Comparison of ENCODE assay signal across 26 cellular contexts in genomic region chr13:62321895-62322294, GRCh38.
"Had no signal": no experiment of that assay in that cellular context is flagged by ENCODE, and none has a peak within 500 bp of the region (broad histone marks: within the 10 kb centered on the region; RNA-seq: fewer than 3 reads in every experiment).

No MANE protein-coding gene starts in this region.

- H3K4me1 Mint-ChIP-seq: nephron progenitor cell; stimulated activated effector memory CD8-positive, alpha-beta T cell treated with anti-CD3 and anti-CD28 coated beads, Interleukin-12 subunit alpha, Interleukin-12 subunit beta, amount 100 ng/mL, for 72 hours; stimulated activated naive B cell treated with anti-CD40 and anti-IgM and Interleukin-4, amounts not matched to agents 10 μg/mL and 1 μg/mL and 100 μg/mL, for 72 hours had no signal

- H3K36me3 Mint-ChIP-seq: natural killer cell treated with Interleukin-12 subunit alpha and Interleukin-12 subunit beta and Interleukin-15 and Interleukin-18, amount 100 ng/mL, for 72 hours; stimulated activated effector memory CD8-positive, alpha-beta T cell treated with anti-CD3 and anti-CD28 coated beads, Interleukin-12 subunit alpha, Interleukin-12 subunit beta, amount 100 ng/mL, for 72 hours; stimulated activated naive B cell treated with anti-CD40 and anti-IgM and Interleukin-4, amounts not matched to agents 10 μg/mL and 1 μg/mL and 100 μg/mL, for 72 hours had no signal

- H3K36me3 ChIP-seq: neutrophil, pancreas, right lobe of liver, sigmoid colon, stomach, thoracic aorta, thyroid gland, tibial nerve, upper lobe of left lung, vagina had no signal

- H3K27me3 ChIP-seq: neutrophil, pancreas, right lobe of liver, sigmoid colon, stomach, thyroid gland, tibial nerve, upper lobe of left lung, vagina had no signal

- ATAC-seq: natural killer cell treated with Interleukin-12 subunit alpha and Interleukin-12 subunit beta and Interleukin-15 and Interleukin-18, amount 100 ng/mL, for 72 hours; psoas muscle; right cardiac atrium; right lobe of liver; stimulated activated effector memory CD8-positive, alpha-beta T cell treated with anti-CD3 and anti-CD28 coated beads, Interleukin-12 subunit alpha, Interleukin-12 subunit beta, amount 100 ng/mL, for 72 hours; stimulated activated naive B cell treated with anti-CD40 and anti-IgM and Interleukin-4, amounts not matched to agents 10 μg/mL and 1 μg/mL and 100 μg/mL, for 72 hours had no signal

- H3K27ac ChIP-seq: neutrophil, pancreas, psoas muscle, right lobe of liver, sigmoid colon, stomach, thoracic aorta, thyroid gland, tibial nerve, upper lobe of left lung, vagina had no signal

- H3K27me3 Mint-ChIP-seq: natural killer cell treated with Interleukin-12 subunit alpha and Interleukin-12 subunit beta and Interleukin-15 and Interleukin-18, amount 100 ng/mL, for 72 hours; stimulated activated naive B cell treated with anti-CD40 and anti-IgM and Interleukin-4, amounts not matched to agents 10 μg/mL and 1 μg/mL and 100 μg/mL, for 72 hours; stimulated activated naive CD8-positive, alpha-beta T cell treated with anti-CD3 and anti-CD28 coated beads, Interleukin-15, Interleukin-2, amounts not matched to agents 100 ng/mL and 50 ng/mL, for 24 hours had no signal

- H3K4me3 Mint-ChIP-seq: natural killer cell treated with Interleukin-12 subunit alpha and Interleukin-12 subunit beta and Interleukin-15 and Interleukin-18, amount 100 ng/mL, for 72 hours; nephron progenitor cell; neural crest cell; stimulated activated effector memory CD8-positive, alpha-beta T cell treated with anti-CD3 and anti-CD28 coated beads, Interleukin-12 subunit alpha, Interleukin-12 subunit beta, amount 100 ng/mL, for 72 hours; stimulated activated naive B cell treated with anti-CD40 and anti-IgM and Interleukin-4, amounts not matched to agents 10 μg/mL and 1 μg/mL and 100 μg/mL, for 72 hours; stimulated activated naive CD8-positive, alpha-beta T cell treated with anti-CD3 and anti-CD28 coated beads, Interleukin-15, Interleukin-2, amounts not matched to agents 100 ng/mL and 50 ng/mL, for 24 hours had no signal

- H3K4me3 ChIP-seq: pancreas, psoas muscle, right lobe of liver, sigmoid colon, stomach, thoracic aorta, thyroid gland, tibial nerve, upper lobe of left lung, vagina had no signal

- H3K9me3 Mint-ChIP-seq: natural killer cell treated with Interleukin-12 subunit alpha and Interleukin-12 subunit beta and Interleukin-15 and Interleukin-18, amount 100 ng/mL, for 72 hours; nephron progenitor cell; stimulated activated naive B cell treated with anti-CD40 and anti-IgM and Interleukin-4, amounts not matched to agents 10 μg/mL and 1 μg/mL and 100 μg/mL, for 72 hours; stimulated activated naive CD8-positive, alpha-beta T cell treated with anti-CD3 and anti-CD28 coated beads, Interleukin-15, Interleukin-2, amounts not matched to agents 100 ng/mL and 50 ng/mL, for 24 hours had no signal

- DNase-seq: nephron progenitor cell; nucleus accumbens; pancreas; psoas muscle; right cardiac atrium; right lobe of liver; sigmoid colon; small intestine; stimulated activated CD4-positive, alpha-beta T cell treated with anti-CD3 and anti-CD28 coated beads, Interleukin-15, amount 100 ng/mL, for 24 hours; stimulated activated CD4-positive, alpha-beta T cell treated with anti-CD3 and anti-CD28 coated beads, Interleukin-2, amount 100 ng/mL, for 24 hours; stimulated activated CD4-positive, alpha-beta T cell treated with anti-CD3 and anti-CD28 coated beads, Interleukin-2, amount 100 ng/mL, for 48 hours; stimulated activated CD4-positive, alpha-beta T cell treated with anti-CD3 and anti-CD28 coated beads, Interleukin-4, amount 100 ng/mL, for 24 hours; stimulated activated naive B cell treated with anti-CD40 and anti-IgM and Interleukin-4, amounts not matched to agents 10 μg/mL and 1 μg/mL and 100 μg/mL, for 72 hours; stimulated activated naive CD4-positive, alpha-beta T cell treated with Interleukin-2 at 50 U/mL for 16 hours; stomach; thyroid gland; trophoblast cell; upper lobe of left lung had no signal

- H3K4me1 ChIP-seq: psoas muscle, right lobe of liver, sigmoid colon, thyroid gland, tibial nerve, upper lobe of left lung, vagina had no signal

- H3K27ac Mint-ChIP-seq: natural killer cell treated with Interleukin-12 subunit alpha and Interleukin-12 subunit beta and Interleukin-15 and Interleukin-18, amount 100 ng/mL, for 72 hours; nephron progenitor cell; stimulated activated effector memory CD8-positive, alpha-beta T cell treated with anti-CD3 and anti-CD28 coated beads, Interleukin-12 subunit alpha, Interleukin-12 subunit beta, amount 100 ng/mL, for 72 hours; stimulated activated naive B cell treated with anti-CD40 and anti-IgM and Interleukin-4, amounts not matched to agents 10 μg/mL and 1 μg/mL and 100 μg/mL, for 72 hours; stimulated activated naive CD8-positive, alpha-beta T cell treated with anti-CD3 and anti-CD28 coated beads, Interleukin-15, Interleukin-2, amounts not matched to agents 100 ng/mL and 50 ng/mL, for 24 hours had no signal

- H3K9me3 ChIP-seq: neutrophil, pancreas, psoas muscle, right lobe of liver, sigmoid colon, stomach, thoracic aorta, thyroid gland, tibial nerve, upper lobe of left lung, vagina had no signal
